23 cellular contexts compared by ENCODE assay signal in the genomic region with DNA sequence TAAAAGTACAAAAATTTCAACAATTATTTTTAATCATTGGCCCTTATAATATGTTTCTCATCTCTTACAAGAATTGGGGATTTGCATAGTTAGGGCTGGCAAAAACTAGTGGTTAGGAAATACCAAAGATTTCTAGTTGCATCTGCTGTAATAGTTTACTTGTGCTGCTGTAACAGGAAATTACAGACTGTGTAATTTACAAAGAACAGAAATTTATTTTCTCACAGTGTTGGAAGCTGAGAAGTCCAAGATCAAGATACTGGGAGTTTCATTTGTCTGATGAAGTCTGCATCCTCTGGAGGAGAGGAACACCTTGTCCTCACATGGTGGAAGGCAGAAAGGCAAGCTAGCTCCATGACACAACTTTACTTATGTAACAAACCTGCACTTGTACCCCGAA.
"Had no signal": no experiment of that assay in that cellular context is flagged by ENCODE, and none has a peak within 500 bp of the region (broad histone marks: within the 10 kb centered on the region; RNA-seq: fewer than 3 reads in every experiment).

No MANE protein-coding gene starts in this region.

- H3K27ac ChIP-seq: coronary artery, foreskin keratinocyte, hepatocyte, lower lobe of right lung, right lobe of liver, spleen, stomach had no signal

- H2AFZ ChIP-seq: hepatocyte had no signal

- DNase-seq: caudate nucleus; effector CD4-positive, alpha-beta T cell; endodermal cell; erythroblast; foreskin keratinocyte; head of caudate nucleus; kidney glomerular epithelial cell; lower lobe of right lung; natural killer cell; right lobe of liver; spleen; stimulated activated CD4-positive, alpha-beta T cell treated with anti-CD3 and anti-CD28 coated beads, Interleukin-15, amount 100 ng/mL, for 24 hours; stimulated activated CD4-positive, alpha-beta T cell treated with anti-CD3 and anti-CD28 coated beads, Interleukin-2, amount 100 ng/mL, for 24 hours; stimulated activated CD4-positive, alpha-beta T cell treated with anti-CD3 and anti-CD28 coated beads, Interleukin-4, amount 100 ng/mL, for 4 hours; stimulated activated naive CD4-positive, alpha-beta T cell; stomach; trophoblast cell had no signal

- H3K4me2 ChIP-seq: hepatocyte had no signal

- H3K79me2 ChIP-seq: hepatocyte had no signal

- ATAC-seq: foreskin keratinocyte, left lobe of liver, lower lobe of right lung, natural killer cell, right lobe of liver had no signal

- H3K27ac Mint-ChIP-seq: endodermal cell, memory B cell, mesothelial cell of epicardium, natural killer cell had no signal

- H3K4me3 Mint-ChIP-seq: endodermal cell, memory B cell, mesothelial cell of epicardium, natural killer cell, neural crest cell had no signal

- H3K36me3 Mint-ChIP-seq: memory B cell, mesothelial cell of epicardium, natural killer cell had no signal

- H3K36me3 ChIP-seq: lower lobe of right lung, right lobe of liver, spleen, stomach had no signal

- H3K9me3 ChIP-seq: lower lobe of right lung, right lobe of liver, spleen, stomach had no signal

- H3K4me1 Mint-ChIP-seq: endodermal cell, memory B cell, mesothelial cell of epicardium, natural killer cell, neural crest cell had no signal

- H3K4me3 ChIP-seq: coronary artery, hepatocyte, lower lobe of right lung, right lobe of liver, spleen, stomach had no signal

- H3K4me1 ChIP-seq: foreskin keratinocyte, lower lobe of right lung, right lobe of liver, spleen, stomach had no signal

- H3K27me3 ChIP-seq: foreskin keratinocyte, hepatocyte, right lobe of liver, spleen, stomach had no signal

- H3K27me3 Mint-ChIP-seq: memory B cell had no signal

- H3K9me3 Mint-ChIP-seq: endodermal cell, mesothelial cell of epicardium had no signal
